Comparison of ENCODE assay signal across 21 cellular contexts in the genomic region with DNA sequence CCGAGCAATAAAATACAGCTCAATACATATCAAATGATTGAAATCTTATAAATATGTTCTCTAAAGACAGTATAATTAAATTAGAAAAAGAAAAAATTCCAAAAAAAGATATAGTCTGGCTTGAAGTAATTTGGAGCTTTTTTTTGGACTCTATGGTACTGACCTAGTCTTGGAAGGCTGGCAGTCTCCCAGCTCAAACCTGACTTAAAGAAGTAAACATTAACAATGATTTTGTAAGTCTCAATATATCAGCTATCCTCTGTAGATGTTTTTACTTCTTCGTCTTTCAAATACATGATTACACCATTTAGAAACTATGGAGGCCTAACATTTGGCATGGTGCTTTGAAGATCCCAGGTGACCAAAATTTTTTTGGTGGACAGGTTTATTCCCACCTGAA.
"Had no signal": no experiment of that assay in that cellular context is flagged by ENCODE, and none has a peak within 500 bp of the region (broad histone marks: within the 10 kb centered on the region; RNA-seq: fewer than 3 reads in every experiment).

No MANE protein-coding gene starts in this region.

- H2AFZ ChIP-seq: hepatocyte had no signal

- H3K27ac Mint-ChIP-seq: endodermal cell, nephron, progenitor cell of endocrine pancreas had no signal

- H3K27me3 Mint-ChIP-seq: naive B cell, progenitor cell of endocrine pancreas had no signal

- H3K27me3 ChIP-seq: foreskin keratinocyte, hepatocyte, pancreas, tibial artery, upper lobe of left lung, uterus had no signal

- ATAC-seq: foreskin keratinocyte, left colon, pancreas, right cardiac atrium had no signal

- FAIRE-seq: endothelial cell of umbilical vein, kidney had no signal

- H3K9me3 Mint-ChIP-seq: endodermal cell, naive B cell, nephron had no signal

- H3K4me2 ChIP-seq: hepatocyte, smooth muscle cell had no signal

- H3K4me3 Mint-ChIP-seq: endodermal cell, naive B cell, nephron had no signal

- H3K36me3 ChIP-seq: uterus had no signal

- H3K4me3 ChIP-seq: hepatocyte, pancreas, smooth muscle cell, tibial artery, upper lobe of left lung, uterus had no signal

- H3K4me1 ChIP-seq: foreskin keratinocyte, pancreas, tibial artery, upper lobe of left lung, uterus had no signal

- DNase-seq: effector CD4-positive, alpha-beta T cell; endodermal cell; erythroblast; foreskin keratinocyte; kidney; left colon; mesendoderm; naive B cell; occipital lobe; pancreas; right cardiac atrium; stimulated activated CD4-positive, alpha-beta T cell treated with anti-CD3 and anti-CD28 coated beads, Interleukin-2, amount 100 ng/mL, for 48 hours; stimulated activated naive CD4-positive, alpha-beta T cell treated with Interleukin-2 at 50 U/mL for 16 hours; tibial artery; upper lobe of left lung; uterus had no signal

- H3K9me3 ChIP-seq: pancreas, tibial artery, upper lobe of left lung, uterus had no signal

- H3K4me1 Mint-ChIP-seq: nephron had no signal

- H3K27ac ChIP-seq: foreskin keratinocyte, hepatocyte, pancreas, tibial artery, upper lobe of left lung, uterus had no signal
